Comparison of ENCODE assay signal across 20 cellular contexts in the genomic region with DNA sequence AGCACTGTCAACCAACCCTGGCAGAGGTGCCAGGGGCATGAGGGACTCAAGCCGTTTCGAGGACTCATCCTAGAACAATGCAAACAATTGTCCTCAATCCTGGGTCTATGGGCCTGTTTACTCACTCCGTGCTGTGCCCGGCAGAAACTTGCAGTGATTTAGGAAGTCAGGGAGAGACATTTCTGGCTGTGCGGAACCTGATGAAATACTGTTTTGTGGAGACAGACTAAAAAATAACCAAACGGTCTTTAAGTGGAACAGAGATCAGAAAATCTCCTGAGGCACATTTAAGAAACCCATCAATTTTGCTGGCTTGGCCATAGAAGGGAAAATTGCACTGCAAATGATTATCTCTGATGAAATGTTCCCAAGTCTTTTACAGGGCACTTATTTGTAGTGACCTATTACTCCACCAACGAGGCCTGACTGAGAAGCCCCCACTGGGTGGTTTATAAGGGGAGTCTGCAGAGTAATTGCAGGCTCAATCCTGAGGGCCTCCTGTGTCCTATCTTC.
DNase-seq lines count a peak whose midpoint lies in the region; FAIRE-seq and TF ChIP-seq lines count a peak whose summit lies in the region.
"Had no signal": no experiment of that assay in that cellular context is flagged by ENCODE, and none has a peak within 500 bp of the region (broad histone marks: within the 10 kb centered on the region; RNA-seq: fewer than 3 reads in every experiment).

No MANE protein-coding gene starts in this region.

- peak overlapping the region; percentile 74 for H2AFZ ChIP-seq in GM23248

- H3K9me2 ChIP-seq in GM23248 (ENCODE audit: insufficient read depth), result no peaks in the 10 kb centered on the region

- peak overlapping the region; percentile 62 for H3K27ac ChIP-seq in GM23248

- no peaks in the 10 kb centered on the region for H3K79me2 ChIP-seq in GM23248 (ENCODE audit: insufficient read depth)

- TF ChIP-seq CTCF in mesothelial cell of epicardium (IDR thresholded peaks at IDR 0.05; ENCODE audit: unreplicated experiment), result no peak

- peaks cover 6% of the 10 kb centered on the region for H3F3A ChIP-seq in GM23248 (ENCODE audit: insufficient read depth)

- FAIRE-seq in urothelium cell line (lab: Jason Lieb, UNC), result no peak
- FAIRE-seq: H1, K562, keratinocyte, RCC 7860 had no signal

- H3K27me3 Mint-ChIP-seq in mesothelial cell of epicardium (ENCODE audit: low read depth), result peaks cover 2% of the 10 kb centered on the region
- peaks cover 2% of the 10 kb centered on the region for H3K27me3 Mint-ChIP-seq in activated T-cell treated with anti-CD3 and anti-CD28 coated beads, Interleukin-2, amount 50 U/mL, for 24 hours
- peaks cover 5% of the 10 kb centered on the region for H3K27me3 Mint-ChIP-seq in T-helper 2 cell treated with Interferon-gamma antibody and Interleukin-4, amounts not matched to agents 5 μg/mL and 100 μg/mL, for 36 hours (ENCODE audit: low read depth)
- H3K27me3 Mint-ChIP-seq: activated naive CD8-positive, alpha-beta T cell; B cell; stimulated activated naive CD8-positive, alpha-beta T cell treated with anti-CD3 and anti-CD28 coated beads, Interleukin-15, Interleukin-2, amounts not matched to agents 100 ng/mL and 50 ng/mL, for 24 hours had no signal

- in situ Hi-C loops in GM23248 (cut with MboI), result no loop called here

- H3K4me2 ChIP-seq in GM23248 (ENCODE audit: unreplicated experiment), result peak overlapping the region; percentile 42

- no peak overlapping the region for H3K4me3 Mint-ChIP-seq in mesothelial cell of epicardium
- H3K4me3 Mint-ChIP-seq in activated T-cell treated with anti-CD3 and anti-CD28 coated beads, Interleukin-2, amount 50 U/mL, for 24 hours, result no peak overlapping the region
- H3K4me3 Mint-ChIP-seq in T-helper 2 cell treated with Interferon-gamma antibody and Interleukin-4, amounts not matched to agents 5 μg/mL and 100 μg/mL, for 36 hours, result no peak overlapping the region
- H3K4me3 Mint-ChIP-seq: activated naive CD8-positive, alpha-beta T cell; B cell; memory B cell; natural killer cell treated with Interleukin-12 subunit alpha and Interleukin-12 subunit beta and Interleukin-15 and Interleukin-18, amount 100 ng/mL, for 72 hours; stimulated activated naive CD8-positive, alpha-beta T cell treated with anti-CD3 and anti-CD28 coated beads, Interleukin-15, Interleukin-2, amounts not matched to agents 100 ng/mL and 50 ng/mL, for 24 hours had no signal

- peaks cover 12% of the 10 kb centered on the region for H3K4me1 ChIP-seq in GM23248 (ENCODE audit: insufficient read depth)

- H3K9me3 Mint-ChIP-seq in mesothelial cell of epicardium, result no peaks in the 10 kb centered on the region
- no peaks in the 10 kb centered on the region for H3K9me3 Mint-ChIP-seq in activated T-cell treated with anti-CD3 and anti-CD28 coated beads, Interleukin-2, amount 50 U/mL, for 24 hours
- no peaks in the 10 kb centered on the region for H3K9me3 Mint-ChIP-seq in T-helper 2 cell treated with Interferon-gamma antibody and Interleukin-4, amounts not matched to agents 5 μg/mL and 100 μg/mL, for 36 hours
- H3K9me3 Mint-ChIP-seq: memory B cell; natural killer cell treated with Interleukin-12 subunit alpha and Interleukin-12 subunit beta and Interleukin-15 and Interleukin-18, amount 100 ng/mL, for 72 hours; stimulated activated naive CD8-positive, alpha-beta T cell treated with anti-CD3 and anti-CD28 coated beads, Interleukin-15, Interleukin-2, amounts not matched to agents 100 ng/mL and 50 ng/mL, for 24 hours had no signal

- H4K20me1 ChIP-seq in GM23248 (ENCODE audit: insufficient read depth), result no peaks in the 10 kb centered on the region

- H3K36me3 Mint-ChIP-seq in mesothelial cell of epicardium, result no peaks in the 10 kb centered on the region
- no peaks in the 10 kb centered on the region for H3K36me3 Mint-ChIP-seq in activated T-cell treated with anti-CD3 and anti-CD28 coated beads, Interleukin-2, amount 50 U/mL, for 24 hours (ENCODE audit: low read depth)
- no peaks in the 10 kb centered on the region for H3K36me3 Mint-ChIP-seq in T-helper 2 cell treated with Interferon-gamma antibody and Interleukin-4, amounts not matched to agents 5 μg/mL and 100 μg/mL, for 36 hours (ENCODE audit: low read depth)
- H3K36me3 Mint-ChIP-seq: activated naive CD8-positive, alpha-beta T cell; memory B cell; natural killer cell treated with Interleukin-12 subunit alpha and Interleukin-12 subunit beta and Interleukin-15 and Interleukin-18, amount 100 ng/mL, for 72 hours had no signal

- H3K9me3 ChIP-seq in GM23248 (ENCODE audit: low read depth), result no peaks in the 10 kb centered on the region

- H3K4me3 ChIP-seq in GM23248, result no peak overlapping the region
- H3K4me3 ChIP-seq: K562 had no signal

- peak overlapping the region; percentile 23; the same call in 1 of the 2 replicates for H3K9ac ChIP-seq in GM23248

- peaks cover 10% of the 10 kb centered on the region for H3K4me1 Mint-ChIP-seq in mesothelial cell of epicardium
- no peaks in the 10 kb centered on the region for H3K4me1 Mint-ChIP-seq in activated T-cell treated with anti-CD3 and anti-CD28 coated beads, Interleukin-2, amount 50 U/mL, for 24 hours (ENCODE audit: low read depth)
- peaks cover 6% of the 10 kb centered on the region for H3K4me1 Mint-ChIP-seq in T-helper 2 cell treated with Interferon-gamma antibody and Interleukin-4, amounts not matched to agents 5 μg/mL and 100 μg/mL, for 36 hours (ENCODE audit: low read depth)
- H3K4me1 Mint-ChIP-seq: B cell, memory B cell had no signal

- no peaks in the 10 kb centered on the region for H3K27me3 ChIP-seq in GM23248 (replicated peaks; ENCODE audit: insufficient read depth)

- peak overlapping the region; percentile 2 for H3K27ac Mint-ChIP-seq in mesothelial cell of epicardium
- no peak overlapping the region for H3K27ac Mint-ChIP-seq in activated T-cell treated with anti-CD3 and anti-CD28 coated beads, Interleukin-2, amount 50 U/mL, for 24 hours
- H3K27ac Mint-ChIP-seq in T-helper 2 cell treated with Interferon-gamma antibody and Interleukin-4, amounts not matched to agents 5 μg/mL and 100 μg/mL, for 36 hours, result no peak overlapping the region
- H3K27ac Mint-ChIP-seq: activated naive CD8-positive, alpha-beta T cell; B cell; memory B cell; natural killer cell treated with Interleukin-12 subunit alpha and Interleukin-12 subunit beta and Interleukin-15 and Interleukin-18, amount 100 ng/mL, for 72 hours; stimulated activated naive CD8-positive, alpha-beta T cell treated with anti-CD3 and anti-CD28 coated beads, Interleukin-15, Interleukin-2, amounts not matched to agents 100 ng/mL and 50 ng/mL, for 24 hours had no signal

- DNase-seq in GM23248, result peak; percentile 88
- peak; percentile 85 for DNase-seq in epidermal melanocyte (ENCODE audit: insufficient read length, low spot score)
- no peak for DNase-seq in mesothelial cell of epicardium (ENCODE audit: low spot score in 2 of 2, unreplicated experiment in 2 of 2)
- peak; percentile 20 for DNase-seq in urothelium cell line (ENCODE audit: low spot score)
- no peak for DNase-seq in COR-L47 (lab: John Stamatoyannopoulos, UW)
- no peak for DNase-seq in activated T-cell treated with anti-CD3 and anti-CD28 coated beads, Interleukin-2, amount 50 U/mL, for 24 hours
- DNase-seq in T-helper 2 cell treated with Interferon-gamma antibody and Interleukin-4, amounts not matched to agents 5 μg/mL and 100 μg/mL, for 36 hours (ENCODE audit: low spot score), result no peak
- DNase-seq: activated CD4-positive, alpha-beta T cell treated with anti-CD3 and anti-CD28 coated beads, Interleukin-2, amount 50 U/mL, for 4 hours; dermis blood vessel endothelial cell; erythroblast; GDM1 had no signal

- WGBS in GM23248 (ENCODE audit: low coverage in 1 of 2, low lambda C conversion rate in 2 of 2, missing lambda C conversion rate in 2 of 2), 2 experiments, result 1 to 6% methylated on average over 7 of the region's 7 CpGs

- H3K36me3 ChIP-seq in GM23248 (ENCODE audit: low read depth), result no peaks in the 10 kb centered on the region

Comparison
In these comparisons a context has a peak if more than half of its experiments do, and no peak if none do; other contexts are left out.
1. DNase-seq: peak in GM23248 (single experiment), epidermal melanocyte (single experiment) and urothelium cell line (single experiment); none in mesothelial cell of epicardium (0 of 2), COR-L47 (single experiment), activated T-cell treated with anti-CD3 and anti-CD28 coated beads, Interleukin-2, amount 50 U/mL, for 24 hours (single experiment) and T-helper 2 cell treated with Interferon-gamma antibody and Interleukin-4, amounts not matched to agents 5 μg/mL and 100 μg/mL, for 36 hours (single experiment).